ENCODE assay signal across 1 cellular context in the genomic region with DNA sequence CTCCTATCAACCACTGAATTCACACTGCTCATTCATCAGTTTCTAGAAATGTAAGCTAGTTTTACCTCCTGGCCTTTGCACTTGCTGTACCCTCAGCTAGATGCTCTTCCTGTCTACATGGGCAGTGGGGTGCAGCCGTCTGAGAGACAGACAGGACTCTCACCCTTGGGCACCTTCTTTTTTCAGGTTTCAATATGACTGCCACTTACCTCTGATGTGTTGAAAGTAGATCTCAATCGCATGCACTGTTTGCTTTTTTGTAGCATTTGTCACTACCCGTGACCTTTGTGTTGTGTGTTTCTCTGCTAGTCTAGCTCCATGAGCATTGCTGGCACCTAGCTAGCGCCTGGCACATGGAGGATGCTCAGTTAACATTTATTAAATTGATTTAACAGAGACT.
TF ChIP-seq lines count a peak whose summit lies in the region.

No MANE protein-coding gene starts in this region.

TF ChIP-seq in GM23338, 12 proteins besides CTCF, POLR2A, EP300 and RAD21 (continued from another document):
- TF ChIP-seq, protein P1, sequence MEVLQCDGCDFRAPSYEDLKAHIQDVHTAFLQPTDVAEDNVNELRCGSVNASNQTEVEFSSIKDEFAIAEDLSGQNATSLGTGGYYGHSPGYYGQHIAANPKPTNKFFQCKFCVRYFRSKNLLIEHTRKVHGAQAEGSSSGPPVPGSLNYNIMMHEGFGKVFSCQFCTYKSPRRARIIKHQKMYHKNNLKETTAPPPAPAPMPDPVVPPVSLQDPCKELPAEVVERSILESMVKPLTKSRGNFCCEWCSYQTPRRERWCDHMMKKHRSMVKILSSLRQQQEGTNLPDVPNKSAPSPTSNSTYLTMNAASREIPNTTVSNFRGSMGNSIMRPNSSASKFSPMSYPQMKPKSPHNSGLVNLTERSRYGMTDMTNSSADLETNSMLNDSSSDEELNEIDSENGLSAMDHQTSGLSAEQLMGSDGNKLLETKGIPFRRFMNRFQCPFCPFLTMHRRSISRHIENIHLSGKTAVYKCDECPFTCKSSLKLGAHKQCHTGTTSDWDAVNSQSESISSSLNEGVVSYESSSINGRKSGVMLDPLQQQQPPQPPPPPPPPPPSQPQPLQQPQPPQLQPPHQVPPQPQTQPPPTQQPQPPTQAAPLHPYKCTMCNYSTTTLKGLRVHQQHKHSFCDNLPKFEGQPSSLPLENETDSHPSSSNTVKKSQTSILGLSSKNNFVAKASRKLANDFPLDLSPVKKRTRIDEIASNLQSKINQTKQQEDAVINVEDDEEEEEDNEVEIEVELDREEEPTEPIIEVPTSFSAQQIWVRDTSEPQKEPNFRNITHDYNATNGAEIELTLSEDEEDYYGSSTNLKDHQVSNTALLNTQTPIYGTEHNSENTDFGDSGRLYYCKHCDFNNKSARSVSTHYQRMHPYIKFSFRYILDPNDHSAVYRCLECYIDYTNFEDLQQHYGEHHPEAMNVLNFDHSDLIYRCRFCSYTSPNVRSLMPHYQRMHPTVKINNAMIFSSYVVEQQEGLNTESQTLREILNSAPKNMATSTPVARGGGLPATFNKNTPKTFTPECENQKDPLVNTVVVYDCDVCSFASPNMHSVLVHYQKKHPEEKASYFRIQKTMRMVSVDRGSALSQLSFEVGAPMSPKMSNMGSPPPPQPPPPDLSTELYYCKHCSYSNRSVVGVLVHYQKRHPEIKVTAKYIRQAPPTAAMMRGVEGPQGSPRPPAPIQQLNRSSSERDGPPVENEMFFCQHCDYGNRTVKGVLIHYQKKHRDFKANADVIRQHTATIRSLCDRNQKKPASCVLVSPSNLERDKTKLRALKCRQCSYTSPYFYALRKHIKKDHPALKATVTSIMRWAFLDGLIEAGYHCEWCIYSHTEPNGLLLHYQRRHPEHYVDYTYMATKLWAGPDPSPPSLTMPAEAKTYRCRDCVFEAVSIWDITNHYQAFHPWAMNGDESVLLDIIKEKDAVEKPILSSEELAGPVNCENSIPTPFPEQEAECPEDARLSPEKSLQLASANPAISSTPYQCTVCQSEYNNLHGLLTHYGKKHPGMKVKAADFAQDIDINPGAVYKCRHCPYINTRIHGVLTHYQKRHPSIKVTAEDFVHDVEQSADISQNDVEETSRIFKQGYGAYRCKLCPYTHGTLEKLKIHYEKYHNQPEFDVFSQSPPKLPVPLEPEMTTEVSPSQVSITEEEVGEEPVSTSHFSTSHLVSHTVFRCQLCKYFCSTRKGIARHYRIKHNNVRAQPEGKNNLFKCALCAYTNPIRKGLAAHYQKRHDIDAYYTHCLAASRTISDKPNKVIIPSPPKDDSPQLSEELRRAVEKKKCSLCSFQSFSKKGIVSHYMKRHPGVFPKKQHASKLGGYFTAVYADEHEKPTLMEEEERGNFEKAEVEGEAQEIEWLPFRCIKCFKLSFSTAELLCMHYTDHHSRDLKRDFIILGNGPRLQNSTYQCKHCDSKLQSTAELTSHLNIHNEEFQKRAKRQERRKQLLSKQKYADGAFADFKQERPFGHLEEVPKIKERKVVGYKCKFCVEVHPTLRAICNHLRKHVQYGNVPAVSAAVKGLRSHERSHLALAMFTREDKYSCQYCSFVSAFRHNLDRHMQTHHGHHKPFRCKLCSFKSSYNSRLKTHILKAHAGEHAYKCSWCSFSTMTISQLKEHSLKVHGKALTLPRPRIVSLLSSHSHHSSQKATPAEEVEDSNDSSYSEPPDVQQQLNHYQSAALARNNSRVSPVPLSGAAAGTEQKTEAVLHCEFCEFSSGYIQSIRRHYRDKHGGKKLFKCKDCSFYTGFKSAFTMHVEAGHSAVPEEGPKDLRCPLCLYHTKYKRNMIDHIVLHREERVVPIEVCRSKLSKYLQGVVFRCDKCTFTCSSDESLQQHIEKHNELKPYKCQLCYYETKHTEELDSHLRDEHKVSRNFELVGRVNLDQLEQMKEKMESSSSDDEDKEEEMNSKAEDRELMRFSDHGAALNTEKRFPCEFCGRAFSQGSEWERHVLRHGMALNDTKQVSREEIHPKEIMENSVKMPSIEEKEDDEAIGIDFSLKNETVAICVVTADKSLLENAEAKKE (CRISPR knock-in tag; IDR thresholded peaks at IDR 0.05): no peak
- TF ChIP-seq POLR2AphosphoS5 (IDR thresholded peaks at IDR 0.05; ENCODE audit: low read depth) (no peak), EZH2 (IDR thresholded peaks at IDR 0.05; ENCODE audit: low read depth, unreplicated experiment) (no peak), ZNF331 (CRISPR knock-in tag; IDR thresholded peaks at IDR 0.05; ENCODE audit: low read depth) (no peak), NANOG (IDR thresholded peaks at IDR 0.05; ENCODE audit: borderline replicate concordance) (no peak)
- TF ChIP-seq, protein P2, sequence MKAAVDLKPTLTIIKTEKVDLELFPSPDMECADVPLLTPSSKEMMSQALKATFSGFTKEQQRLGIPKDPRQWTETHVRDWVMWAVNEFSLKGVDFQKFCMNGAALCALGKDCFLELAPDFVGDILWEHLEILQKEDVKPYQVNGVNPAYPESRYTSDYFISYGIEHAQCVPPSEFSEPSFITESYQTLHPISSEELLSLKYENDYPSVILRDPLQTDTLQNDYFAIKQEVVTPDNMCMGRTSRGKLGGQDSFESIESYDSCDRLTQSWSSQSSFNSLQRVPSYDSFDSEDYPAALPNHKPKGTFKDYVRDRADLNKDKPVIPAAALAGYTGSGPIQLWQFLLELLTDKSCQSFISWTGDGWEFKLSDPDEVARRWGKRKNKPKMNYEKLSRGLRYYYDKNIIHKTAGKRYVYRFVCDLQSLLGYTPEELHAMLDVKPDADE (IDR thresholded peaks at IDR 0.05): no peak
- TF ChIP-seq, protein P3, sequence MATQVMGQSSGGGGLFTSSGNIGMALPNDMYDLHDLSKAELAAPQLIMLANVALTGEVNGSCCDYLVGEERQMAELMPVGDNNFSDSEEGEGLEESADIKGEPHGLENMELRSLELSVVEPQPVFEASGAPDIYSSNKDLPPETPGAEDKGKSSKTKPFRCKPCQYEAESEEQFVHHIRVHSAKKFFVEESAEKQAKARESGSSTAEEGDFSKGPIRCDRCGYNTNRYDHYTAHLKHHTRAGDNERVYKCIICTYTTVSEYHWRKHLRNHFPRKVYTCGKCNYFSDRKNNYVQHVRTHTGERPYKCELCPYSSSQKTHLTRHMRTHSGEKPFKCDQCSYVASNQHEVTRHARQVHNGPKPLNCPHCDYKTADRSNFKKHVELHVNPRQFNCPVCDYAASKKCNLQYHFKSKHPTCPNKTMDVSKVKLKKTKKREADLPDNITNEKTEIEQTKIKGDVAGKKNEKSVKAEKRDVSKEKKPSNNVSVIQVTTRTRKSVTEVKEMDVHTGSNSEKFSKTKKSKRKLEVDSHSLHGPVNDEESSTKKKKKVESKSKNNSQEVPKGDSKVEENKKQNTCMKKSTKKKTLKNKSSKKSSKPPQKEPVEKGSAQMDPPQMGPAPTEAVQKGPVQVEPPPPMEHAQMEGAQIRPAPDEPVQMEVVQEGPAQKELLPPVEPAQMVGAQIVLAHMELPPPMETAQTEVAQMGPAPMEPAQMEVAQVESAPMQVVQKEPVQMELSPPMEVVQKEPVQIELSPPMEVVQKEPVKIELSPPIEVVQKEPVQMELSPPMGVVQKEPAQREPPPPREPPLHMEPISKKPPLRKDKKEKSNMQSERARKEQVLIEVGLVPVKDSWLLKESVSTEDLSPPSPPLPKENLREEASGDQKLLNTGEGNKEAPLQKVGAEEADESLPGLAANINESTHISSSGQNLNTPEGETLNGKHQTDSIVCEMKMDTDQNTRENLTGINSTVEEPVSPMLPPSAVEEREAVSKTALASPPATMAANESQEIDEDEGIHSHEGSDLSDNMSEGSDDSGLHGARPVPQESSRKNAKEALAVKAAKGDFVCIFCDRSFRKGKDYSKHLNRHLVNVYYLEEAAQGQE (IDR thresholded peaks at IDR 0.05; ENCODE audit: unreplicated experiment): no peak
